ENCODE assay signal across 1 cellular context in genomic region chr16:56610017-56610608, GRCh38.
TF ChIP-seq lines count a peak whose summit lies in the region.

No MANE protein-coding gene starts in this region.

TF ChIP-seq in HepG2, 621 proteins besides CTCF, POLR2A, EP300 and RAD21 (continued from another document and continues in another):
- TF ChIP-seq, protein P1, sequence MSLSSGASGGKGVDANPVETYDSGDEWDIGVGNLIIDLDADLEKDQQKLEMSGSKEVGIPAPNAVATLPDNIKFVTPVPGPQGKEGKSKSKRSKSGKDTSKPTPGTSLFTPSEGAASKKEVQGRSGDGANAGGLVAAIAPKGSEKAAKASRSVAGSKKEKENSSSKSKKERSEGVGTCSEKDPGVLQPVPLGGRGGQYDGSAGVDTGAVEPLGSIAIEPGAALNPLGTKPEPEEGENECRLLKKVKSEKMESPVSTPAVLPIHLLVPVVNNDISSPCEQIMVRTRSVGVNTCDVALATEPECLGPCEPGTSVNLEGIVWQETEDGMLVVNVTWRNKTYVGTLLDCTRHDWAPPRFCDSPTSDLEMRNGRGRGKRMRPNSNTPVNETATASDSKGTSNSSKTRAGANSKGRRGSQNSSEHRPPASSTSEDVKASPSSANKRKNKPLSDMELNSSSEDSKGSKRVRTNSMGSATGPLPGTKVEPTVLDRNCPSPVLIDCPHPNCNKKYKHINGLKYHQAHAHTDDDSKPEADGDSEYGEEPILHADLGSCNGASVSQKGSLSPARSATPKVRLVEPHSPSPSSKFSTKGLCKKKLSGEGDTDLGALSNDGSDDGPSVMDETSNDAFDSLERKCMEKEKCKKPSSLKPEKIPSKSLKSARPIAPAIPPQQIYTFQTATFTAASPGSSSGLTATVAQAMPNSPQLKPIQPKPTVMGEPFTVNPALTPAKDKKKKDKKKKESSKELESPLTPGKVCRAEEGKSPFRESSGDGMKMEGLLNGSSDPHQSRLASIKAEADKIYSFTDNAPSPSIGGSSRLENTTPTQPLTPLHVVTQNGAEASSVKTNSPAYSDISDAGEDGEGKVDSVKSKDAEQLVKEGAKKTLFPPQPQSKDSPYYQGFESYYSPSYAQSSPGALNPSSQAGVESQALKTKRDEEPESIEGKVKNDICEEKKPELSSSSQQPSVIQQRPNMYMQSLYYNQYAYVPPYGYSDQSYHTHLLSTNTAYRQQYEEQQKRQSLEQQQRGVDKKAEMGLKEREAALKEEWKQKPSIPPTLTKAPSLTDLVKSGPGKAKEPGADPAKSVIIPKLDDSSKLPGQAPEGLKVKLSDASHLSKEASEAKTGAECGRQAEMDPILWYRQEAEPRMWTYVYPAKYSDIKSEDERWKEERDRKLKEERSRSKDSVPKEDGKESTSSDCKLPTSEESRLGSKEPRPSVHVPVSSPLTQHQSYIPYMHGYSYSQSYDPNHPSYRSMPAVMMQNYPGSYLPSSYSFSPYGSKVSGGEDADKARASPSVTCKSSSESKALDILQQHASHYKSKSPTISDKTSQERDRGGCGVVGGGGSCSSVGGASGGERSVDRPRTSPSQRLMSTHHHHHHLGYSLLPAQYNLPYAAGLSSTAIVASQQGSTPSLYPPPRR (CRISPR knock-in tag; IDR thresholded peaks at IDR 0.05; ENCODE audit: borderline replicate concordance) = 0 out of 2 replicates have a peak, but pooled peaks have one; percentile 52
- TF ChIP-seq LCORL (IDR thresholded peaks at IDR 0.05) (no peak), LCORL (CRISPR knock-in tag; IDR thresholded peaks at IDR 0.05) (no peak), REST (IDR thresholded peaks at IDR 0.05; ENCODE audit: borderline replicate concordance in 1 of 2, low read depth in 1 of 2, low read length in 2 of 2) (no peak), ZFP36 (IDR thresholded peaks at IDR 0.05; ENCODE audit: borderline replicate concordance, low read depth, low read length, partially characterized antibody) (no peak), IRF9 (CRISPR knock-in tag; IDR thresholded peaks at IDR 0.05; ENCODE audit: borderline replicate concordance) (peak; percentile 64; the same call in 1 of the 2 replicates), SIN3A (IDR thresholded peaks at IDR 0.05; ENCODE audit: borderline replicate concordance, low read depth, low read length) (0 out of 2 replicates have a peak, but pooled peaks have one; percentile 40), ZNF605 (CRISPR knock-in tag; IDR thresholded peaks at IDR 0.05) (no peak; the same call in 1 of the 2 replicates), MEIS2 (CRISPR knock-in tag; IDR thresholded peaks at IDR 0.05) (0 out of 2 replicates have a peak, but pooled peaks have one; percentile 41), PLRG1 (conservative IDR thresholded peaks at IDR 0.05) (no peak), MED13 (CRISPR knock-in tag; IDR thresholded peaks at IDR 0.05) (no peak), ZNF615 (CRISPR knock-in tag; IDR thresholded peaks at IDR 0.05; ENCODE audit: borderline replicate concordance) (no peak), ATF7-NPFF (CRISPR knock-in tag; IDR thresholded peaks at IDR 0.05; ENCODE audit: low read depth) (0 out of 2 replicates have a peak, but pooled peaks have one; percentile 30), ZSCAN5A (CRISPR knock-in tag; IDR thresholded peaks at IDR 0.05; ENCODE audit: borderline replicate concordance) (no peak), ZNF256 (CRISPR knock-in tag; conservative IDR thresholded peaks at IDR 0.05) (no peak), ZNF687 (CRISPR knock-in tag; IDR thresholded peaks at IDR 0.05) (peak; percentile 50), TEAD2 (CRISPR knock-in tag; IDR thresholded peaks at IDR 0.05) (no peak), GTF3A (CRISPR knock-in tag; conservative IDR thresholded peaks at IDR 0.05) (0 out of 2 replicates have a peak, but pooled peaks have one; percentile 65)
- TF ChIP-seq, protein P2, sequence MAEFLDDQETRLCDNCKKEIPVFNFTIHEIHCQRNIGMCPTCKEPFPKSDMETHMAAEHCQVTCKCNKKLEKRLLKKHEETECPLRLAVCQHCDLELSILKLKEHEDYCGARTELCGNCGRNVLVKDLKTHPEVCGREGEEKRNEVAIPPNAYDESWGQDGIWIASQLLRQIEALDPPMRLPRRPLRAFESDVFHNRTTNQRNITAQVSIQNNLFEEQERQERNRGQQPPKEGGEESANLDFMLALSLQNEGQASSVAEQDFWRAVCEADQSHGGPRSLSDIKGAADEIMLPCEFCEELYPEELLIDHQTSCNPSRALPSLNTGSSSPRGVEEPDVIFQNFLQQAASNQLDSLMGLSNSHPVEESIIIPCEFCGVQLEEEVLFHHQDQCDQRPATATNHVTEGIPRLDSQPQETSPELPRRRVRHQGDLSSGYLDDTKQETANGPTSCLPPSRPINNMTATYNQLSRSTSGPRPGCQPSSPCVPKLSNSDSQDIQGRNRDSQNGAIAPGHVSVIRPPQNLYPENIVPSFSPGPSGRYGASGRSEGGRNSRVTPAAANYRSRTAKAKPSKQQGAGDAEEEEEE (CRISPR knock-in tag; IDR thresholded peaks at IDR 0.05; ENCODE audit: borderline replicate concordance) = 0 out of 2 replicates have a peak, but pooled peaks have one; percentile 34
- TF ChIP-seq, protein P3, sequence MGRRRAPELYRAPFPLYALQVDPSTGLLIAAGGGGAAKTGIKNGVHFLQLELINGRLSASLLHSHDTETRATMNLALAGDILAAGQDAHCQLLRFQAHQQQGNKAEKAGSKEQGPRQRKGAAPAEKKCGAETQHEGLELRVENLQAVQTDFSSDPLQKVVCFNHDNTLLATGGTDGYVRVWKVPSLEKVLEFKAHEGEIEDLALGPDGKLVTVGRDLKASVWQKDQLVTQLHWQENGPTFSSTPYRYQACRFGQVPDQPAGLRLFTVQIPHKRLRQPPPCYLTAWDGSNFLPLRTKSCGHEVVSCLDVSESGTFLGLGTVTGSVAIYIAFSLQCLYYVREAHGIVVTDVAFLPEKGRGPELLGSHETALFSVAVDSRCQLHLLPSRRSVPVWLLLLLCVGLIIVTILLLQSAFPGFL (CRISPR knock-in tag; IDR thresholded peaks at IDR 0.05) = no peak
- TF ChIP-seq, protein P4, sequence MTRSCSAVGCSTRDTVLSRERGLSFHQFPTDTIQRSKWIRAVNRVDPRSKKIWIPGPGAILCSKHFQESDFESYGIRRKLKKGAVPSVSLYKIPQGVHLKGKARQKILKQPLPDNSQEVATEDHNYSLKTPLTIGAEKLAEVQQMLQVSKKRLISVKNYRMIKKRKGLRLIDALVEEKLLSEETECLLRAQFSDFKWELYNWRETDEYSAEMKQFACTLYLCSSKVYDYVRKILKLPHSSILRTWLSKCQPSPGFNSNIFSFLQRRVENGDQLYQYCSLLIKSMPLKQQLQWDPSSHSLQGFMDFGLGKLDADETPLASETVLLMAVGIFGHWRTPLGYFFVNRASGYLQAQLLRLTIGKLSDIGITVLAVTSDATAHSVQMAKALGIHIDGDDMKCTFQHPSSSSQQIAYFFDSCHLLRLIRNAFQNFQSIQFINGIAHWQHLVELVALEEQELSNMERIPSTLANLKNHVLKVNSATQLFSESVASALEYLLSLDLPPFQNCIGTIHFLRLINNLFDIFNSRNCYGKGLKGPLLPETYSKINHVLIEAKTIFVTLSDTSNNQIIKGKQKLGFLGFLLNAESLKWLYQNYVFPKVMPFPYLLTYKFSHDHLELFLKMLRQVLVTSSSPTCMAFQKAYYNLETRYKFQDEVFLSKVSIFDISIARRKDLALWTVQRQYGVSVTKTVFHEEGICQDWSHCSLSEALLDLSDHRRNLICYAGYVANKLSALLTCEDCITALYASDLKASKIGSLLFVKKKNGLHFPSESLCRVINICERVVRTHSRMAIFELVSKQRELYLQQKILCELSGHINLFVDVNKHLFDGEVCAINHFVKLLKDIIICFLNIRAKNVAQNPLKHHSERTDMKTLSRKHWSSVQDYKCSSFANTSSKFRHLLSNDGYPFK (CRISPR knock-in tag; IDR thresholded peaks at IDR 0.05; ENCODE audit: borderline replicate concordance) = 0 out of 2 replicates have a peak, but pooled peaks have one; percentile 49
- TF ChIP-seq, protein P5, sequence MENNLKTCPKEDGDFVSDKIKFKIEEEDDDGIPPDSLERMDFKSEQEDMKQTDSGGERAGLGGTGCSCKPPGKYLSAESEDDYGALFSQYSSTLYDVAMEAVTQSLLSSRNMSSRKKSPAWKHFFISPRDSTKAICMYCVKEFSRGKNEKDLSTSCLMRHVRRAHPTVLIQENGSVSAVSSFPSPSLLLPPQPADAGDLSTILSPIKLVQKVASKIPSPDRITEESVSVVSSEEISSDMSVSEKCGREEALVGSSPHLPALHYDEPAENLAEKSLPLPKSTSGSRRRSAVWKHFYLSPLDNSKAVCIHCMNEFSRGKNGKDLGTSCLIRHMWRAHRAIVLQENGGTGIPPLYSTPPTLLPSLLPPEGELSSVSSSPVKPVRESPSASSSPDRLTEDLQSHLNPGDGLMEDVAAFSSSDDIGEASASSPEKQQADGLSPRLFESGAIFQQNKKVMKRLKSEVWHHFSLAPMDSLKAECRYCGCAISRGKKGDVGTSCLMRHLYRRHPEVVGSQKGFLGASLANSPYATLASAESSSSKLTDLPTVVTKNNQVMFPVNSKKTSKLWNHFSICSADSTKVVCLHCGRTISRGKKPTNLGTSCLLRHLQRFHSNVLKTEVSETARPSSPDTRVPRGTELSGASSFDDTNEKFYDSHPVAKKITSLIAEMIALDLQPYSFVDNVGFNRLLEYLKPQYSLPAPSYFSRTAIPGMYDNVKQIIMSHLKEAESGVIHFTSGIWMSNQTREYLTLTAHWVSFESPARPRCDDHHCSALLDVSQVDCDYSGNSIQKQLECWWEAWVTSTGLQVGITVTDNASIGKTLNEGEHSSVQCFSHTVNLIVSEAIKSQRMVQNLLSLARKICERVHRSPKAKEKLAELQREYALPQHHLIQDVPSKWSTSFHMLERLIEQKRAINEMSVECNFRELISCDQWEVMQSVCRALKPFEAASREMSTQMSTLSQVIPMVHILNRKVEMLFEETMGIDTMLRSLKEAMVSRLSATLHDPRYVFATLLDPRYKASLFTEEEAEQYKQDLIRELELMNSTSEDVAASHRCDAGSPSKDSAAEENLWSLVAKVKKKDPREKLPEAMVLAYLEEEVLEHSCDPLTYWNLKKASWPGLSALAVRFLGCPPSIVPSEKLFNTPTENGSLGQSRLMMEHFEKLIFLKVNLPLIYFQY (CRISPR knock-in tag; IDR thresholded peaks at IDR 0.05; ENCODE audit: borderline replicate concordance) = no peak
- TF ChIP-seq, protein P6, sequence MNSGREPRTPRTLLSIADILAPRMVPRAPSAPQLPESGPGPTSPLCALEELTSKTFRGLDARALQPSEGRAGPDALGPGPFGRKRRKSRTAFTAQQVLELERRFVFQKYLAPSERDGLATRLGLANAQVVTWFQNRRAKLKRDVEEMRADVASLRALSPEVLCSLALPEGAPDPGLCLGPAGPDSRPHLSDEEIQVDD (CRISPR knock-in tag; IDR thresholded peaks at IDR 0.05; ENCODE audit: borderline replicate concordance) = no peak
